In genomic region chr10:79387974-79388850, GRCh38 we compare ENCODE assay signal across 17 cellular contexts. TPM values are rescaled to one million over a fixed set of nuclear protein-coding genes. Genes with fewer than 3 reads are reported as not detected.
DNase-seq lines count a peak whose midpoint lies in the region; ATAC-seq, FAIRE-seq and TF ChIP-seq lines count a peak whose summit lies in the region.
"Had no signal": no experiment of that assay in that cellular context is flagged by ENCODE, and none has a peak within 500 bp of the region (broad histone marks: within the 10 kb centered on the region; RNA-seq: fewer than 3 reads in every experiment).

No MANE protein-coding gene starts in this region.

- H2BK120ac ChIP-seq in H1 (replicated peaks; ENCODE audit: low read depth, low read length) = no peak overlapping the region

- no peak overlapping the region for H2BK12ac ChIP-seq in H1 (ENCODE audit: low read depth, low read length)

- no peak overlapping the region for H3K18ac ChIP-seq in H1 (ENCODE audit: extremely low read depth, low read length)

- H3K9me3 Mint-ChIP-seq in osteocyte (ENCODE audit: unreplicated experiment) = no peaks in the 10 kb centered on the region
- no peaks in the 10 kb centered on the region for H3K9me3 Mint-ChIP-seq in glutamatergic neuron (ENCODE audit: unreplicated experiment)
- H3K9me3 Mint-ChIP-seq: activated CD4-positive, alpha-beta T cell treated with anti-CD3 and anti-CD28 coated beads, Interleukin-2, amount 10 ng/mL, durations not matched to agents 7 days and 5 days; CD4-positive, alpha-beta T cell; stimulated activated naive CD8-positive, alpha-beta T cell treated with anti-CD3 and anti-CD28 coated beads, Interleukin-15, Interleukin-2, amounts not matched to agents 100 ng/mL and 50 ng/mL, for 24 hours had no signal

- no peak overlapping the region for H3K23ac ChIP-seq in H1 (ENCODE audit: insufficient read length)

- H3K9me3 ChIP-seq in HEK293 (ENCODE audit: control insufficient read depth, insufficient read depth, low read depth, low read length) (no peaks in the 10 kb centered on the region), H1 (ENCODE audit: insufficient read depth in 2 of 2, low read depth in 1 of 2, low read length in 1 of 2) (no peaks in the 10 kb centered on the region), smooth muscle cell (replicated peaks; ENCODE audit: low read depth) (no peaks in the 10 kb centered on the region)

- no peak overlapping the region for H2BK20ac ChIP-seq in H1 (ENCODE audit: low read length)

- TF ChIP-seq POLR2A in H1 (IDR thresholded peaks at IDR 0.05; ENCODE audit: control extremely low read depth in 1 of 2, low read depth in 2 of 2, low read length in 2 of 2) = no peak

- H3K36me3 Mint-ChIP-seq in osteocyte (ENCODE audit: unreplicated experiment) (peaks cover 25% of the 10 kb centered on the region), glutamatergic neuron (ENCODE audit: unreplicated experiment) (no peaks in the 10 kb centered on the region)

- H3K27me3 ChIP-seq in H1 (replicated peaks in 1 of 4; ENCODE audit: control insufficient read depth in 3 of 4, extremely low read depth in 1 of 4, insufficient read depth in 3 of 4, low read length in 3 of 4) (no peaks in the 10 kb centered on the region; a peak in 1 of 7 replicates), smooth muscle cell (ENCODE audit: low read depth) (no peaks in the 10 kb centered on the region)
- H3K27me3 ChIP-seq: foreskin keratinocyte had no signal

- peaks cover 8% of the 10 kb centered on the region for H3F3A ChIP-seq in smooth muscle cell (ENCODE audit: low read depth)

- H2AFZ ChIP-seq in H1 (ENCODE audit: low read length) (no peak overlapping the region), smooth muscle cell (ENCODE audit: low read depth) (no peak overlapping the region)

- no peaks in the 10 kb centered on the region; the same call in 1 of the 2 replicates for H3K23me2 ChIP-seq in H1 (ENCODE audit: low read depth, low read length)

- H4K20me1 ChIP-seq in H1 (replicated peaks in 1 of 2; ENCODE audit: control insufficient read depth in 1 of 2, insufficient read depth in 2 of 2, low read length in 2 of 2) (no peaks in the 10 kb centered on the region), smooth muscle cell (ENCODE audit: low read depth) (no peaks in the 10 kb centered on the region)

- peak overlapping the region; percentile 59; the same call in 1 of the 2 replicates for H4K8ac ChIP-seq in H1 (ENCODE audit: extremely low read depth, insufficient read depth, low read length)

- H3K4me1 Mint-ChIP-seq in osteocyte (ENCODE audit: unreplicated experiment) (peaks cover 16% of the 10 kb centered on the region), glutamatergic neuron (ENCODE audit: low read depth, unreplicated experiment) (peaks cover 3% of the 10 kb centered on the region)
- H3K4me1 Mint-ChIP-seq: activated CD4-positive, alpha-beta T cell treated with anti-CD3 and anti-CD28 coated beads, Interleukin-2, amount 10 ng/mL, durations not matched to agents 7 days and 5 days had no signal

- ATAC-seq in GM19467 (IDR thresholded peaks at IDR 0.05; ENCODE audit: unreplicated experiment) = no peak
- ATAC-seq: foreskin keratinocyte, left colon had no signal

- H3K27ac Mint-ChIP-seq in osteocyte (ENCODE audit: unreplicated experiment) (no peak overlapping the region), glutamatergic neuron (ENCODE audit: unreplicated experiment) (no peak overlapping the region)
- H3K27ac Mint-ChIP-seq: activated CD4-positive, alpha-beta T cell treated with anti-CD3 and anti-CD28 coated beads, Interleukin-2, amount 10 ng/mL, durations not matched to agents 7 days and 5 days; CD4-positive, alpha-beta T cell; stimulated activated naive CD8-positive, alpha-beta T cell treated with anti-CD3 and anti-CD28 coated beads, Interleukin-15, Interleukin-2, amounts not matched to agents 100 ng/mL and 50 ng/mL, for 24 hours had no signal

- H3K4me3 Mint-ChIP-seq in osteocyte (ENCODE audit: unreplicated experiment) = no peak overlapping the region
- no peak overlapping the region for H3K4me3 Mint-ChIP-seq in glutamatergic neuron (ENCODE audit: unreplicated experiment)
- H3K4me3 Mint-ChIP-seq: activated CD4-positive, alpha-beta T cell treated with anti-CD3 and anti-CD28 coated beads, Interleukin-2, amount 10 ng/mL, durations not matched to agents 7 days and 5 days; CD4-positive, alpha-beta T cell; stimulated activated naive CD8-positive, alpha-beta T cell treated with anti-CD3 and anti-CD28 coated beads, Interleukin-15, Interleukin-2, amounts not matched to agents 100 ng/mL and 50 ng/mL, for 24 hours had no signal

- no peak overlapping the region for H2AK5ac ChIP-seq in H1 (ENCODE audit: low read depth, low read length)

- H3K56ac ChIP-seq in H1 (replicated peaks; ENCODE audit: insufficient read length, low read depth, low read length) = no peak overlapping the region

- H3K14ac ChIP-seq in H1 (ENCODE audit: insufficient read length) = no peak overlapping the region

- CTCF ChIA-PET in HEK293 (lab: Yijun Ruan, JAX) (interaction anchor here (0.6 to 1.3 kb wide), 4 partner anchors 14 to 599 kb away, joined by 3 to 7 read pairs (median 3); no protein-coding TSS in a partner anchor), H1 (lab: Charles Lee; ENCODE audit: partially characterized antibody) (interaction anchor here (0.6 to 5.9 kb wide), 16 partner anchors 9 to 630 kb away, joined by 3 to 65 read pairs (median 4); no protein-coding TSS in a partner anchor)

- no peak overlapping the region for H3K4me2 ChIP-seq in H1 (ENCODE audit: insufficient read depth in 1 of 2, low read depth in 2 of 2, low read length in 2 of 2)
- no peak overlapping the region for H3K4me2 ChIP-seq in smooth muscle cell

- H4K5ac ChIP-seq in H1 (ENCODE audit: insufficient read length, low read depth, low read length) = no peak overlapping the region

- no peak for TF ChIP-seq EP300 in H1 (IDR thresholded peaks at IDR 0.05; ENCODE audit: borderline replicate concordance in 1 of 2, low read depth in 2 of 2, low read length in 2 of 2)

- POLR2A ChIA-PET in HEK293 (lab: Yijun Ruan, JAX) = no interaction called here
- POLR2A ChIA-PET in H1 (lab: Charles Lee; ENCODE audit: partially characterized antibody) = interaction anchor here (0.8 to 1.2 kb wide), 2 partner anchors 12 to 41 kb away, joined by 3 read pairs; no protein-coding TSS in a partner anchor

- no peak for TF ChIP-seq RAD21 in H1 (IDR thresholded peaks at IDR 0.05 in 1 of 2, conservative IDR thresholded peaks at IDR 0.05 in 1 of 2; ENCODE audit: low read depth in 2 of 2, low read length in 2 of 2)

- no peaks in the 10 kb centered on the region for H3K79me1 ChIP-seq in H1 (ENCODE audit: low read depth, low read length)

- TF ChIP-seq CTCF in HEK293 (tag by site-specific recombination; IDR thresholded peaks at IDR 0.05) (no peak), H1 (IDR thresholded peaks at IDR 0.05; ENCODE audit: control extremely low read depth in 1 of 3, insufficient read depth in 1 of 3, low read depth in 1 of 3, low read length in 3 of 3) (no peak), osteocyte (IDR thresholded peaks at IDR 0.05) (no peak), glutamatergic neuron (IDR thresholded peaks at IDR 0.05; ENCODE audit: partially characterized antibody, unreplicated experiment) (no peak), smooth muscle cell (IDR thresholded peaks at IDR 0.05; ENCODE audit: borderline replicate concordance, insufficient read depth, poor library complexity, severe bottlenecking) (no peak)

- H3K36me3 ChIP-seq in HEK293 (ENCODE audit: control insufficient read depth in 2 of 2, insufficient read depth in 1 of 2, low read length in 2 of 2) (no peaks in the 10 kb centered on the region), H1 (ENCODE audit: control insufficient read depth in 2 of 4, insufficient read depth in 4 of 4, low read length in 3 of 4) (no peaks in the 10 kb centered on the region), smooth muscle cell (ENCODE audit: low read depth) (no peaks in the 10 kb centered on the region)

- H3K4me3 ChIP-seq in HEK293 (ENCODE audit: low read depth, low read length) (no peak overlapping the region), H1 (ENCODE audit: extremely low read depth in 1 of 4, insufficient read depth in 2 of 4, low read depth in 3 of 4, low read length in 4 of 4) (no peak overlapping the region), smooth muscle cell (no peak overlapping the region)

- 84% methylated on average over 11 of the region's 11 CpGs; no CpG with 5 or more reads in 1 of the 2 experiments for WGBS in H1 (ENCODE audit: extremely low coverage in 1 of 2, insufficient coverage in 1 of 2, insufficient read length in 1 of 2, insufficient replicate concordance in 2 of 2, low coverage in 1 of 2, low lambda C conversion rate in 2 of 2, missing lambda C conversion rate in 1 of 2), 2 experiments
- 86% methylated on average over 11 of the region's 11 CpGs for WGBS in smooth muscle cell (ENCODE audit: low lambda C conversion rate)

- no peak for FAIRE-seq in H1 (lab: Jason Lieb, UNC)

- H3K9ac ChIP-seq in H1 (replicated peaks in 1 of 4; ENCODE audit: extremely low read depth in 1 of 4, low read depth in 3 of 4, low read length in 3 of 4) (no peak overlapping the region), smooth muscle cell (ENCODE audit: low read depth) (no peak overlapping the region)

- no peaks in the 10 kb centered on the region for H3K79me2 ChIP-seq in H1 (ENCODE audit: control insufficient read depth in 1 of 2, insufficient read depth in 2 of 2, low read length in 2 of 2)
- H3K79me2 ChIP-seq in smooth muscle cell (ENCODE audit: low read depth) = no peaks in the 10 kb centered on the region

- H3K27ac ChIP-seq in HEK293 (ENCODE audit: extremely low read depth, low read depth, low read length) (no peak overlapping the region), H1 (ENCODE audit: low read depth, low read length) (no peak overlapping the region), smooth muscle cell (ENCODE audit: low read depth) (no peak overlapping the region)
- H3K27ac ChIP-seq: foreskin keratinocyte had no signal

- H3K4me1 ChIP-seq in HEK293 (ENCODE audit: control insufficient read depth, insufficient read depth, low read length) (no peaks in the 10 kb centered on the region), H1 (replicated peaks in 1 of 4; ENCODE audit: control insufficient read depth in 3 of 4, insufficient read depth in 4 of 4, low read length in 3 of 4) (peaks cover 0 to 2% (median 0%) of the 10 kb centered on the region in 4 experiments; a peak in 2 of 7 replicates), smooth muscle cell (ENCODE audit: low read depth) (no peaks in the 10 kb centered on the region)
- H3K4me1 ChIP-seq: foreskin keratinocyte had no signal

- no peak overlapping the region for H2BK15ac ChIP-seq in H1 (ENCODE audit: low read length)

- H2BK5ac ChIP-seq in H1 (ENCODE audit: low read depth, low read length) = no peak overlapping the region

- H4K91ac ChIP-seq in H1 (replicated peaks; ENCODE audit: insufficient read length, low read length) = no peak overlapping the region

- no peaks in the 10 kb centered on the region for H3K27me3 Mint-ChIP-seq in osteocyte (ENCODE audit: unreplicated experiment)
- H3K27me3 Mint-ChIP-seq in glutamatergic neuron (ENCODE audit: unreplicated experiment) = peaks cover 10% of the 10 kb centered on the region
- H3K27me3 Mint-ChIP-seq: activated CD4-positive, alpha-beta T cell treated with anti-CD3 and anti-CD28 coated beads, Interleukin-2, amount 10 ng/mL, durations not matched to agents 7 days and 5 days; CD4-positive, alpha-beta T cell; stimulated activated naive CD8-positive, alpha-beta T cell treated with anti-CD3 and anti-CD28 coated beads, Interleukin-15, Interleukin-2, amounts not matched to agents 100 ng/mL and 50 ng/mL, for 24 hours had no signal

- H3K4ac ChIP-seq in H1 (replicated peaks; ENCODE audit: insufficient read length, low read depth, low read length) = no peak overlapping the region

- DNase-seq in Daoy (ENCODE audit: low read depth) (peak; percentile 1), H1 (ENCODE audit: low read depth in 1 of 2, low spot score in 2 of 2) (peak in 1 of 2 experiments; percentile 27), osteocyte (ENCODE audit: extremely low spot score, unreplicated experiment) (peak; percentile 63), glutamatergic neuron (no peak), smooth muscle cell (lab: John Stamatoyannopoulos, UW; ENCODE audit: unreplicated experiment) (no peak), DMS153 treated with DMSO at 0.1 percent for 48 hours (lab: John Stamatoyannopoulos, UW; ENCODE audit: unreplicated experiment) (no peak)
- DNase-seq: activated CD4-positive, alpha-beta T cell treated with anti-CD3 and anti-CD28 coated beads, Interleukin-2, amount 10 ng/mL, durations not matched to agents 7 days and 5 days; effector CD4-positive, alpha-beta T cell; foreskin keratinocyte; occipital lobe; stimulated activated CD4-positive, alpha-beta T cell treated with anti-CD3 and anti-CD28 coated beads, Interleukin-1b, Interleukin-23, amount 100 ng/mL, for 48 hours; SW 1271 had no signal

RNA-seq across cellular contexts. Expression of gene PPIF, which starts 40.9 kb away (rescaled TPM):
- 28.1 and 33.2 TPM in 2 replicates for total RNA-seq in Daoy (2014; rRNA removed; shearing (Covaris generic))
- total RNA-seq in H1 (2021; fragmentation: NEBNext Ultra II Directional; extraction: Animal tissue kit (Norgen Biotek cat#: 25700)) = 70.2 and 74.9 TPM in 2 replicates
- 77.6 and 107 TPM in 2 replicates for polyA plus RNA-seq in H1 (2011; rRNA removed)
- polyA plus RNA-seq in H1 (2011; cell fraction: cytosol; rRNA removed) = 91.0 TPM
- polyA plus RNA-seq in H1 (2011; cell fraction: nucleus; rRNA removed) = 104 TPM
- polyA plus RNA-seq in H1 (2012, experiment 1 of 2) = 66.7 to 100 TPM (median 84.3 TPM) in 4 replicates
- polyA plus RNA-seq in H1 (2012, experiment 2 of 2) = 67.0 TPM
- polyA plus RNA-seq in H1 (2013, experiment 1 of 2) = 54.5 TPM
- 54.9 TPM for polyA plus RNA-seq in H1 (2013, experiment 2 of 2)
- 62.8 and 81.2 TPM in 2 replicates for polyA minus RNA-seq in H1 (2011; rRNA and poly(A)+ RNA removed)
- 40.5 TPM for polyA minus RNA-seq in H1 (2011; cell fraction: cytosol; rRNA and poly(A)+ RNA removed)
- 52.5 TPM for polyA minus RNA-seq in H1 (2011; cell fraction: nucleus; rRNA and poly(A)+ RNA removed)
- 17.0 and 20.7 TPM in 2 replicates for total RNA-seq in osteocyte
- 24.2 TPM for total RNA-seq in glutamatergic neuron (ENCODE audit: unreplicated experiment)
- total RNA-seq in smooth muscle cell = 24.3 and 28.5 TPM in 2 replicates
- polyA plus RNA-seq in smooth muscle cell = 29.7 and 35.2 TPM in 2 replicates

RNA-seq across cellular contexts. Expression of gene ZCCHC24, which starts 57.2 kb away (rescaled TPM):
- 3.0 and 4.3 TPM in 2 replicates for total RNA-seq in Daoy (2014; rRNA removed; shearing (Covaris generic))
- total RNA-seq in H1 (2021; fragmentation: NEBNext Ultra II Directional; extraction: Animal tissue kit (Norgen Biotek cat#: 25700)) = 6.2 and 6.9 TPM in 2 replicates
- polyA plus RNA-seq in H1 (2011; rRNA removed) = 3.9 and 5.8 TPM in 2 replicates
- 4.1 TPM for polyA plus RNA-seq in H1 (2011; cell fraction: cytosol; rRNA removed)
- 4.5 TPM for polyA plus RNA-seq in H1 (2011; cell fraction: nucleus; rRNA removed)
- 3.1 to 4.4 TPM (median 4.3 TPM) in 4 replicates for polyA plus RNA-seq in H1 (2012, experiment 1 of 2)
- polyA plus RNA-seq in H1 (2012, experiment 2 of 2) = 3.8 TPM
- polyA plus RNA-seq in H1 (2013, experiment 1 of 2) = 3.6 TPM
- polyA plus RNA-seq in H1 (2013, experiment 2 of 2) = 3.8 TPM
- polyA minus RNA-seq in H1 (2011; rRNA and poly(A)+ RNA removed) = 3.4 and 3.7 TPM in 2 replicates
- 4.0 TPM for polyA minus RNA-seq in H1 (2011; cell fraction: cytosol; rRNA and poly(A)+ RNA removed)
- 3.2 TPM for polyA minus RNA-seq in H1 (2011; cell fraction: nucleus; rRNA and poly(A)+ RNA removed)
- 85.7 and 88.3 TPM in 2 replicates for total RNA-seq in osteocyte
- 3.0 TPM for total RNA-seq in glutamatergic neuron (ENCODE audit: unreplicated experiment)
- total RNA-seq in smooth muscle cell = 21.9 and 28.0 TPM in 2 replicates
- 30.6 and 52.1 TPM in 2 replicates for polyA plus RNA-seq in smooth muscle cell

Comparison
In these comparisons a context has a peak if more than half of its experiments do, and no peak if none do; other contexts are left out.
1. DNase-seq: peak in Daoy (single experiment) and osteocyte (single experiment); none in glutamatergic neuron (single experiment), smooth muscle cell (single experiment) and DMS153 treated with DMSO at 0.1 percent for 48 hours (single experiment).